In the genomic region with DNA sequence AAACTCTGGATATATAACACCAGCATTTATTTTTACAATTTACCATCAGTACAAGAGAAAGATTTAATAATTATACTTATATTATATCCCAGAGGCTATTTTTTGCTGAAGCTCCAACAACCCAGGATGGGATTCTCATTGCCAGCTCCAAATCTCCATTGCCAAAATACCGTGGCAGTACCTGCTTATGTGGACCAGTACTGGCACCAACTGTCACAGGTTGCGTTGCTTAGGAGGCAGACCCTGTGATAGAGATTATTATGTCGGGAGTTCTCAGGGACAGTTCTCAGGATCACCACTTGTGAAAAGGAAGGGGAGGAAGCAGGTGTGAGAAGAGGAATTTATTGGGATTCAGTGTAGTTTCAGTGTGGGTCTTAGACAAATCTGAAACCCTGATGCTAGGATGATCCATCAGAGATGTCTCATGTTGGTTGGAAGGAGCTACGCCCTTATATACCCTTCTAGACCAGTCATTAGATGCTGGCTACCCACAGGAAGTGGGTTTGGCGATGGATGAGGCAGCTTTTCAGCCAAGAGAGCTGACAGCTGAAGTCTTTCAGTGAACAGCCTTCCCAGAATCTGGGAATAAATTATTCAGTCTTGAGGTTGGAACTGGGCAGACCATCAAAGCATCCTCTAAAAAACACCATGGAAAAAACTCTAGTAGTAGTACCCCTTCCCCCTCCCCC, we compare ENCODE assay signal across 27 cellular contexts.
DNase-seq lines count a peak whose midpoint lies in the region; ATAC-seq, FAIRE-seq and TF ChIP-seq lines count a peak whose summit lies in the region.
"Had no signal": no experiment of that assay in that cellular context is flagged by ENCODE, and none has a peak within 500 bp of the region (broad histone marks: within the 10 kb centered on the region; RNA-seq: fewer than 3 reads in every experiment).

No MANE protein-coding gene starts in this region.

- TF ChIP-seq CTCF in RWPE2 (IDR thresholded peaks at IDR 0.05; ENCODE audit: poor library complexity, severe bottlenecking) (no peak), epithelial cell of esophagus (IDR thresholded peaks at IDR 0.05; ENCODE audit: insufficient read depth, low read depth, low read length, missing control alignments) (no peak)

- H3K4me1 ChIP-seq in RWPE2 (ENCODE audit: insufficient read depth, poor library complexity, severe bottlenecking) = peaks cover 34% of the 10 kb centered on the region
- H3K4me1 ChIP-seq: transverse colon had no signal

- H3K36me3 ChIP-seq in RWPE2 (ENCODE audit: low read depth) = no peaks in the 10 kb centered on the region
- H3K36me3 ChIP-seq: transverse colon had no signal

- H3K27ac ChIP-seq in RWPE2 (ENCODE audit: poor library complexity, severe bottlenecking) = peak overlapping the region; percentile 99
- H3K27ac ChIP-seq: transverse colon, VCaP had no signal

- H3K9me3 ChIP-seq in RWPE2 (ENCODE audit: severe bottlenecking) = no peaks in the 10 kb centered on the region
- H3K9me3 ChIP-seq: transverse colon had no signal

- H3K4me3 ChIP-seq in RWPE2 (ENCODE audit: severe bottlenecking) (no peak overlapping the region), epithelial cell of esophagus (ENCODE audit: low read length) (no peak overlapping the region)
- H3K4me3 ChIP-seq: transverse colon had no signal

- no peaks in the 10 kb centered on the region for H3K27me3 ChIP-seq in RWPE2 (ENCODE audit: insufficient read depth, poor library complexity, severe bottlenecking)
- H3K27me3 ChIP-seq: transverse colon had no signal

- TF ChIP-seq POLR2A in H54 (IDR thresholded peaks at IDR 0.05; ENCODE audit: low read depth, low read length) = no peak

- no peak for FAIRE-seq in H54 (lab: Jason Lieb, UNC)

- ATAC-seq in RWPE2 (ENCODE audit: low read depth) = no peak
- ATAC-seq: activated CD4-positive, alpha-beta T cell treated with anti-CD3 and anti-CD28 coated beads for 36 hours; activated CD8-positive, alpha-beta T cell treated with anti-CD3 and anti-CD28 coated beads, Interleukin-2, amount 10 ng/mL, durations not matched to agents 7 days and 5 days; esophagus mucosa; left cardiac atrium; stimulated activated effector memory CD8-positive, alpha-beta T cell treated with anti-CD3 and anti-CD28 coated beads, Interleukin-12 subunit alpha, Interleukin-12 subunit beta, amount 100 ng/mL, for 72 hours had no signal

- DNase-seq in H4 (ENCODE audit: low spot score) (peak; percentile 8), RWPE2 (ENCODE audit: low spot score) (no peak), epithelial cell of esophagus (ENCODE audit: low read depth) (peak; percentile 38), renal cortical epithelial cell (ENCODE audit: low read depth) (peak; percentile 50), MV-4-11 (lab: John Stamatoyannopoulos, UW) (no peak), DMS53 (lab: John Stamatoyannopoulos, UW) (no peak), SK-N-DZ (ENCODE audit: low spot score) (no peak), H54 (ENCODE audit: insufficient read length, low spot score) (no peak)
- DNase-seq: activated CD4-positive, alpha-beta T cell treated with anti-CD3 and anti-CD28 coated beads for 36 hours; activated CD8-positive, alpha-beta T cell treated with anti-CD3 and anti-CD28 coated beads, Interleukin-2, amount 10 ng/mL, durations not matched to agents 7 days and 5 days; activated naive CD4-positive, alpha-beta T cell treated with anti-CD3 and anti-CD28 coated beads, Interleukin-2, amount 50 U/mL, for 16 hours; amniotic stem cell; DMS153; foreskin melanocyte; GF-D8; IMR-90; left cardiac atrium; NCI-H1105; NCI-H187 treated with DMSO at 0.1 percent for 48 hours; NCI-H524 treated with DMSO at 0.1 percent for 48 hours; NK-92 treated with Interleukin-12 subunit alpha and Interleukin-12 subunit beta, amount 100 ng/mL, for 24 hours; SIG-M5; SW 1271; transverse colon had no signal

Comparison
In these comparisons a context has a peak if more than half of its experiments do, and no peak if none do; other contexts are left out.
1. DNase-seq: peak in H4 (single experiment), epithelial cell of esophagus (single experiment) and renal cortical epithelial cell (single experiment); none in RWPE2 (single experiment), MV-4-11 (single experiment), DMS53 (single experiment), SK-N-DZ (single experiment) and H54 (single experiment).